Comparison of ENCODE assay signal across 1 cellular context in genomic region chr10:110824660-110825059, GRCh38.
TF ChIP-seq lines count a peak whose summit lies in the region.

No MANE protein-coding gene starts in this region.

TF ChIP-seq in HepG2, 621 proteins besides CTCF, POLR2A, EP300 and RAD21 (continued from another document):
- TF ChIP-seq, protein P1, sequence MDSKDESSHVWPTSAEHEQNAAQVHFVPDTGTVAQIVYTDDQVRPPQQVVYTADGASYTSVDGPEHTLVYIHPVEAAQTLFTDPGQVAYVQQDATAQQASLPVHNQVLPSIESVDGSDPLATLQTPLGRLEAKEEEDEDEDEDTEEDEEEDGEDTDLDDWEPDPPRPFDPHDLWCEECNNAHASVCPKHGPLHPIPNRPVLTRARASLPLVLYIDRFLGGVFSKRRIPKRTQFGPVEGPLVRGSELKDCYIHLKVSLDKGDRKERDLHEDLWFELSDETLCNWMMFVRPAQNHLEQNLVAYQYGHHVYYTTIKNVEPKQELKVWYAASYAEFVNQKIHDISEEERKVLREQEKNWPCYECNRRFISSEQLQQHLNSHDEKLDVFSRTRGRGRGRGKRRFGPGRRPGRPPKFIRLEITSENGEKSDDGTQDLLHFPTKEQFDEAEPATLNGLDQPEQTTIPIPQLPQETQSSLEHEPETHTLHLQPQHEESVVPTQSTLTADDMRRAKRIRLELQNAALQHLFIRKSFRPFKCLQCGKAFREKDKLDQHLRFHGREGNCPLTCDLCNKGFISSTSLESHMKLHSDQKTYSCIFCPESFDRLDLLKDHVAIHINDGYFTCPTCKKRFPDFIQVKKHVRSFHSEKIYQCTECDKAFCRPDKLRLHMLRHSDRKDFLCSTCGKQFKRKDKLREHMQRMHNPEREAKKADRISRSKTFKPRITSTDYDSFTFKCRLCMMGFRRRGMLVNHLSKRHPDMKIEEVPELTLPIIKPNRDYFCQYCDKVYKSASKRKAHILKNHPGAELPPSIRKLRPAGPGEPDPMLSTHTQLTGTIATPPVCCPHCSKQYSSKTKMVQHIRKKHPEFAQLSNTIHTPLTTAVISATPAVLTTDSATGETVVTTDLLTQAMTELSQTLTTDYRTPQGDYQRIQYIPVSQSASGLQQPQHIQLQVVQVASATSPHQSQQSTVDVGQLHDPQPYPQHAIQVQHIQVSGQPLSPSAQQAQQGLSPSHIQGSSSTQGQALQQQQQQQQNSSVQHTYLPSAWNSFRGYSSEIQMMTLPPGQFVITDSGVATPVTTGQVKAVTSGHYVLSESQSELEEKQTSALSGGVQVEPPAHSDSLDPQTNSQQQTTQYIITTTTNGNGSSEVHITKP (CRISPR knock-in tag; IDR thresholded peaks at IDR 0.05; ENCODE audit: low read depth): no peak
- no peak for TF ChIP-seq AFF4 (CRISPR knock-in tag; IDR thresholded peaks at IDR 0.05)
- TF ChIP-seq ZNF276 (CRISPR knock-in tag; IDR thresholded peaks at IDR 0.05; ENCODE audit: low read depth): no peak
